4 cellular contexts compared by ENCODE assay signal in the genomic region with DNA sequence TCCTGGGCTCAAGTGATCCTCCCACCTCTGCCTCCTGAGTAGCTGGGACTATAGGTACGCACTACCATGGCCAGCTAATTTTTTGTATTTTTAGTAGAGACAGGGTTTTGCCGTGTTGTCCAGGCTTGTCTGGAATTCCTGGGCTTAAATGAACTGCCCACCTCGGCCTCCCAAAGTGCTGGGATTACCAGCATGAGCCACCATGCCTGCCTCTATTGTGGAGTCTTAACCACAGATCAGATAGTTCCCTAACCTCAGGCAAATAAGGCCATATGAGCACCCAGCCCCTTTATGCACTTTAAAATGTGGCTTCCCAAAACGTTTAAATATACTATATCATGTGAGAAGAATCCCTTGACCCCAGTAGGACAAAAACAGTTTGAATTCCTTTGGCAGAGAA. TPM values are rescaled to one million over a fixed set of nuclear protein-coding genes. Genes with fewer than 3 reads are reported as not detected.
"Had no signal": no experiment of that assay in that cellular context is flagged by ENCODE, and none has a peak within 500 bp of the region (broad histone marks: within the 10 kb centered on the region; RNA-seq: fewer than 3 reads in every experiment).

No MANE protein-coding gene starts in this region.

- H3K4me3 ChIP-seq: GM12878 had no signal

- ATAC-seq: GM12878 had no signal

- DNase-seq: GDM1, GF-D8 had no signal

RNA-seq across cellular contexts. Expression of gene CNMD, which starts 16.4 kb away (rescaled TPM):
- total RNA-seq: G401 had no signal
